Comparison of ENCODE assay signal across 14 cellular contexts in the genomic region with DNA sequence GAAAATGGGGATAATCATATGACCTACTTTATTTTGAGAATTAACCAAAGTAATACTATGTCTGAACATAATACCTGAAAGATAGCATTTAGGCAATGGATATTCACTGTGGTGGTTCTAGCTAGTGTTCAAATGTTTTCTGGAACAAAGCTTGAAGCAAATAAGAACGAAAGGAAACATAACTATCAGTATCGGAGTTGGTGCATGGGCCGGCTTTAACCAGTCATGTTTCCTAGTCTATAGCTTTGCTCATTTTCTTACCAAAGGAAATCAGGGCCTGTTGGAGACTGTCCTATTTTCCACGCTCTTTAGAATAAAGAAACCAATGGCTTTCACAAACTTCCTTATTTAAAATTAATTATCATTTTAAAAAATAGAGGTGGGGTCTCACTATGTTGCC. TPM values are rescaled to one million over a fixed set of nuclear protein-coding genes. Genes with fewer than 3 reads are reported as not detected.
DNase-seq lines count a peak whose midpoint lies in the region; TF ChIP-seq lines count a peak whose summit lies in the region.
"Had no signal": no experiment of that assay in that cellular context is flagged by ENCODE, and none has a peak within 500 bp of the region (broad histone marks: within the 10 kb centered on the region; RNA-seq: fewer than 3 reads in every experiment).

No MANE protein-coding gene starts in this region.

- intact Hi-C loops in breast epithelium (cut with DNase I; ENCODE audit: low total_unique reads), result no loop called here
- intact Hi-C loops in mammary epithelial cell (cut with micrococcal nuclease), result no loop called here
- intact Hi-C loops in PC-9 (cut with micrococcal nuclease; ENCODE audit: unreplicated experiment), result loop anchor here (2.0 kb wide), 1 partner anchor 39 kb away; no protein-coding TSS in a partner anchor

- H3K36me3 ChIP-seq in breast epithelium, result no peaks in the 10 kb centered on the region
- H3K36me3 ChIP-seq in mammary epithelial cell (ENCODE audit: insufficient read depth, low read length), result no peaks in the 10 kb centered on the region
- no peaks in the 10 kb centered on the region for H3K36me3 ChIP-seq in PC-9 (ENCODE audit: low read depth)
- no peaks in the 10 kb centered on the region for H3K36me3 ChIP-seq in effector memory CD4-positive, alpha-beta T cell (ENCODE audit: control insufficient read depth, insufficient read depth, low read length)
- H3K36me3 ChIP-seq in subcutaneous abdominal adipose tissue (ENCODE audit: control insufficient read depth in 5 of 5, insufficient read depth in 5 of 5, low read length in 5 of 5), result no peaks in the 10 kb centered on the region

- H3K27ac ChIP-seq in breast epithelium (peak overlapping the region; percentile 56 to 72), mammary epithelial cell (ENCODE audit: insufficient read depth, low read depth, low read length) (no peak overlapping the region), PC-9 (peak overlapping the region; percentile 71), subcutaneous abdominal adipose tissue (ENCODE audit: low read depth, low read length) (peak overlapping the region; percentile 60), caudate nucleus (ENCODE audit: low read depth, low read length) (no peak overlapping the region)
- peak overlapping the region; percentile 96 for H3K27ac ChIP-seq in effector memory CD4-positive, alpha-beta T cell (ENCODE audit: insufficient read depth, low read length, poor library complexity, severe bottlenecking)

- TF ChIP-seq POLR2A in breast epithelium (IDR thresholded peaks at IDR 0.05), result no peak

- H3K9me2 ChIP-seq in PC-9 (ENCODE audit: insufficient read depth), result no peaks in the 10 kb centered on the region

- no peaks in the 10 kb centered on the region for H4K20me1 ChIP-seq in mammary epithelial cell (ENCODE audit: insufficient read depth, low read length)
- H4K20me1 ChIP-seq in PC-9 (ENCODE audit: insufficient read depth), result no peaks in the 10 kb centered on the region

- DNase-seq in breast epithelium (ENCODE audit: low spot score in 2 of 2), result no peak
- no peak for DNase-seq in mammary epithelial cell
- DNase-seq in PC-9, result no peak
- no peak for DNase-seq in effector memory CD4-positive, alpha-beta T cell
- no peak for DNase-seq in cerebellar cortex (ENCODE audit: low spot score)
- DNase-seq in stimulated activated naive CD4-positive, alpha-beta T cell treated with Interleukin-2 at 50 U/mL for 16 hours (lab: John Stamatoyannopoulos, UW), result no peak
- DNase-seq in caudate nucleus (lab: John Stamatoyannopoulos, UW), result no peak
- DNase-seq: mesenchymal stem cell, NCI-H1417 treated with DMSO at 0.1 percent for 48 hours, SW 1271 had no signal

- H3K9ac ChIP-seq in mammary epithelial cell (ENCODE audit: insufficient read depth, low read length), result no peak overlapping the region
- H3K9ac ChIP-seq in subcutaneous abdominal adipose tissue (ENCODE audit: low read length in 5 of 5), result peak overlapping the region in 1 of 5 donors; percentile 26

- BruUV-seq in mammary epithelial cell (replicated peaks; lab: Mats Ljungman, UMichigan), result no TSS peak
- BruUV-seq in PC-9 (replicated peaks; lab: Mats Ljungman, UMichigan), result no TSS peak

- POLR2A ChIA-PET in PC-9 (lab: Charles Lee; ENCODE audit: unreplicated experiment), result no interaction called here

- H3K4me2 ChIP-seq in mammary epithelial cell (ENCODE audit: insufficient read depth, low read depth, low read length) (no peak overlapping the region), PC-9 (peak overlapping the region; percentile 71)

- TF ChIP-seq CTCF in breast epithelium (IDR thresholded peaks at IDR 0.05), result no peak
- no peak for TF ChIP-seq CTCF in mammary epithelial cell (conservative IDR thresholded peaks at IDR 0.05 in 1 of 2, IDR thresholded peaks at IDR 0.05 in 1 of 2; ENCODE audit: extremely low read depth in 1 of 2, insufficient read depth in 1 of 2, low read depth in 1 of 2, low read length in 2 of 2)
- no peak for TF ChIP-seq CTCF in PC-9 (conservative IDR thresholded peaks at IDR 0.05)

- CTCF ChIA-PET in mammary epithelial cell (lab: Charles Lee; ENCODE audit: low non-redundant PET), result no interaction called here
- CTCF ChIA-PET in PC-9 (lab: Charles Lee), result interaction anchor here (0.6 to 0.9 kb wide), 2 partner anchors 15 to 33 kb away, joined by 3 to 4 read pairs; no protein-coding TSS in a partner anchor

- H3K4me3 ChIP-seq in breast epithelium (no peak overlapping the region), mammary epithelial cell (replicated peaks in 1 of 3; ENCODE audit: insufficient read depth in 1 of 3, low read depth in 2 of 3, low read length in 3 of 3) (no peak overlapping the region), PC-9 (peak overlapping the region; percentile 47; the same call in 1 of the 2 replicates), subcutaneous abdominal adipose tissue (ENCODE audit: low read depth in 1 of 5, low read length in 5 of 5) (no peak overlapping the region)
- H3K4me3 ChIP-seq in effector memory CD4-positive, alpha-beta T cell (ENCODE audit: insufficient read depth, low read depth, low read length, poor library complexity, severe bottlenecking), result no peak overlapping the region

- H3K4me1 ChIP-seq in breast epithelium, result peaks cover 4 to 6% of the 10 kb centered on the region in 2 donors
- H3K4me1 ChIP-seq in mammary epithelial cell (ENCODE audit: insufficient read depth, low read length), result peaks cover 19% of the 10 kb centered on the region
- peaks cover 22% of the 10 kb centered on the region for H3K4me1 ChIP-seq in PC-9 (replicated peaks; ENCODE audit: insufficient read depth)
- H3K4me1 ChIP-seq in effector memory CD4-positive, alpha-beta T cell (ENCODE audit: control insufficient read depth, insufficient read depth, low read length, poor library complexity, severe bottlenecking), result peaks cover 54% of the 10 kb centered on the region
- peaks cover 2 to 59% (median 47%) of the 10 kb centered on the region in 5 donors for H3K4me1 ChIP-seq in subcutaneous abdominal adipose tissue (ENCODE audit: control insufficient read depth in 5 of 5, insufficient read depth in 5 of 5, low read length in 5 of 5)

- no peaks in the 10 kb centered on the region for H3K9me3 ChIP-seq in breast epithelium
- H3K9me3 ChIP-seq in mammary epithelial cell (replicated peaks; ENCODE audit: insufficient read depth, low read length), result no peaks in the 10 kb centered on the region
- no peaks in the 10 kb centered on the region for H3K9me3 ChIP-seq in PC-9 (ENCODE audit: insufficient read depth, low read depth)
- no peaks in the 10 kb centered on the region for H3K9me3 ChIP-seq in effector memory CD4-positive, alpha-beta T cell (ENCODE audit: control insufficient read depth, low read length)
- no peaks in the 10 kb centered on the region for H3K9me3 ChIP-seq in subcutaneous abdominal adipose tissue (ENCODE audit: control insufficient read depth in 5 of 5, low read length in 5 of 5)

- in situ Hi-C loops in mammary epithelial cell (cut with MboI; ENCODE audit: low sequenced_read_pairs in 2 of 2), result no loop called here

- H3K27me3 ChIP-seq in breast epithelium (no peaks in the 10 kb centered on the region), mammary epithelial cell (ENCODE audit: insufficient read depth, low read length) (peaks cover 7% of the 10 kb centered on the region), PC-9 (ENCODE audit: insufficient read depth, low read depth) (no peaks in the 10 kb centered on the region), subcutaneous abdominal adipose tissue (ENCODE audit: control insufficient read depth in 5 of 5, insufficient read depth in 4 of 5, low read length in 5 of 5) (no peaks in the 10 kb centered on the region)
- no peaks in the 10 kb centered on the region for H3K27me3 ChIP-seq in effector memory CD4-positive, alpha-beta T cell (replicated peaks; ENCODE audit: control insufficient read depth, insufficient read depth, low read length, poor library complexity, severe bottlenecking)

- H2AFZ ChIP-seq in mammary epithelial cell (ENCODE audit: low read depth, low read length) (no peak overlapping the region), PC-9 (peak overlapping the region; percentile 75; the same call in 1 of the 2 replicates)

- H3F3A ChIP-seq in PC-9 (ENCODE audit: insufficient read depth, low read depth), result peaks cover 17% of the 10 kb centered on the region; the same call in 1 of the 2 replicates

- dilution Hi-C loops in mammary epithelial cell (cut with HindIII; ENCODE audit: low sequenced_read_pairs), result no loop called here

- WGBS in mammary epithelial cell (ENCODE audit: low coverage, missing lambda C conversion rate), result 100% methylated on average over 4 of the region's 4 CpGs

- H3K79me2 ChIP-seq in mammary epithelial cell (ENCODE audit: insufficient read depth, low read length), result no peaks in the 10 kb centered on the region
- no peaks in the 10 kb centered on the region for H3K79me2 ChIP-seq in PC-9 (ENCODE audit: low read depth)

RNA-seq across cellular contexts. Expression of gene IL2RA, which starts 8.9 kb away (rescaled TPM):
- 1 to 10 TPM in 1 of 3 donors, under 1 TPM in 2; 0.33 to 1.3 (median 0.88) TPM for total RNA-seq in breast epithelium
- total RNA-seq in mammary epithelial cell, result not detected
- not detected for polyA plus RNA-seq in mammary epithelial cell
- polyA minus RNA-seq in mammary epithelial cell, result not detected
- not detected in 2 replicates for total RNA-seq in PC-9 (2021)
- total RNA-seq: fibroblast of lung, osteocyte, PC-3 had no signal
- polyA plus RNA-seq: fibroblast of lung had no signal

RNA-seq across cellular contexts. Expression of gene RBM17, which starts 35.5 kb away (rescaled TPM):
- total RNA-seq in breast epithelium, result 10 to 100 TPM; 62.4 to 72.4 (median 68.2) TPM
- total RNA-seq in mammary epithelial cell, result 100 to 1,000 TPM in 1 of 2 donors, 10 to 100 TPM in 1; 31.5 to 120 TPM
- polyA plus RNA-seq in mammary epithelial cell, result 22.3 TPM
- 24.2 TPM for polyA minus RNA-seq in mammary epithelial cell
- 98.2 and 131 TPM in 2 replicates for total RNA-seq in PC-9 (2021)

Comparison
In these comparisons a context has a peak if more than half of its experiments do, and no peak if none do; other contexts are left out.
1. H3K27ac ChIP-seq: peak in breast epithelium (2 of 2), PC-9 (single experiment), effector memory CD4-positive, alpha-beta T cell (single experiment) and subcutaneous abdominal adipose tissue (single experiment); none in mammary epithelial cell (single experiment) and caudate nucleus (single experiment).